ENCODE assay signal across 1 cellular context in the genomic region with DNA sequence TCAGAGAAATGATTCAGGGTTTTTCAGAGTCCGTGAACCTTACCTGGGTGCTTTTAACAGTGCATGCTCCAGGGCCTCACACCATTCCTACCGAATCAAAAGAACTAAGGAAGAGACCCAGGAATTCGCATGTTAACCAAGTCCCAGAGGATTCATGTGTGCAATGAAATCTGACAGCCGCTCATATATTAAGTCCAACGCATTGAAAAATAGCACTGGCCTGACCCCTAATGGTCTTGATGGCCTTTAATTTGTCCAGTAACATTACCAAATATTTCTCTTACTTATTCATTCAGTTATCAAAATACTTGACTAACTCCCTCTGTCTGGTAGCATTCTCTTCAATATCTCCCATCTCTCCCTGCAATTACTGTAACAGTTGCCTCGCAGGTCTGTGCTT.
TF ChIP-seq lines count a peak whose summit lies in the region.

No MANE protein-coding gene starts in this region.

TF ChIP-seq in SK-N-SH, 30 proteins besides CTCF, POLR2A, EP300 and RAD21 (continued from another document):
- TF ChIP-seq, protein P1, sequence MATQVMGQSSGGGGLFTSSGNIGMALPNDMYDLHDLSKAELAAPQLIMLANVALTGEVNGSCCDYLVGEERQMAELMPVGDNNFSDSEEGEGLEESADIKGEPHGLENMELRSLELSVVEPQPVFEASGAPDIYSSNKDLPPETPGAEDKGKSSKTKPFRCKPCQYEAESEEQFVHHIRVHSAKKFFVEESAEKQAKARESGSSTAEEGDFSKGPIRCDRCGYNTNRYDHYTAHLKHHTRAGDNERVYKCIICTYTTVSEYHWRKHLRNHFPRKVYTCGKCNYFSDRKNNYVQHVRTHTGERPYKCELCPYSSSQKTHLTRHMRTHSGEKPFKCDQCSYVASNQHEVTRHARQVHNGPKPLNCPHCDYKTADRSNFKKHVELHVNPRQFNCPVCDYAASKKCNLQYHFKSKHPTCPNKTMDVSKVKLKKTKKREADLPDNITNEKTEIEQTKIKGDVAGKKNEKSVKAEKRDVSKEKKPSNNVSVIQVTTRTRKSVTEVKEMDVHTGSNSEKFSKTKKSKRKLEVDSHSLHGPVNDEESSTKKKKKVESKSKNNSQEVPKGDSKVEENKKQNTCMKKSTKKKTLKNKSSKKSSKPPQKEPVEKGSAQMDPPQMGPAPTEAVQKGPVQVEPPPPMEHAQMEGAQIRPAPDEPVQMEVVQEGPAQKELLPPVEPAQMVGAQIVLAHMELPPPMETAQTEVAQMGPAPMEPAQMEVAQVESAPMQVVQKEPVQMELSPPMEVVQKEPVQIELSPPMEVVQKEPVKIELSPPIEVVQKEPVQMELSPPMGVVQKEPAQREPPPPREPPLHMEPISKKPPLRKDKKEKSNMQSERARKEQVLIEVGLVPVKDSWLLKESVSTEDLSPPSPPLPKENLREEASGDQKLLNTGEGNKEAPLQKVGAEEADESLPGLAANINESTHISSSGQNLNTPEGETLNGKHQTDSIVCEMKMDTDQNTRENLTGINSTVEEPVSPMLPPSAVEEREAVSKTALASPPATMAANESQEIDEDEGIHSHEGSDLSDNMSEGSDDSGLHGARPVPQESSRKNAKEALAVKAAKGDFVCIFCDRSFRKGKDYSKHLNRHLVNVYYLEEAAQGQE (IDR thresholded peaks at IDR 0.05; ENCODE audit: low read depth, low read length): no peak
- TF ChIP-seq RXRA (IDR thresholded peaks at IDR 0.05; ENCODE audit: borderline replicate concordance, low read depth): no peak
- TF ChIP-seq, protein P2, sequence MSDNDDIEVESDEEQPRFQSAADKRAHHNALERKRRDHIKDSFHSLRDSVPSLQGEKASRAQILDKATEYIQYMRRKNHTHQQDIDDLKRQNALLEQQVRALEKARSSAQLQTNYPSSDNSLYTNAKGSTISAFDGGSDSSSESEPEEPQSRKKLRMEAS (IDR thresholded peaks at IDR 0.05; ENCODE audit: low read depth): no peak
- TF ChIP-seq, protein P3, sequence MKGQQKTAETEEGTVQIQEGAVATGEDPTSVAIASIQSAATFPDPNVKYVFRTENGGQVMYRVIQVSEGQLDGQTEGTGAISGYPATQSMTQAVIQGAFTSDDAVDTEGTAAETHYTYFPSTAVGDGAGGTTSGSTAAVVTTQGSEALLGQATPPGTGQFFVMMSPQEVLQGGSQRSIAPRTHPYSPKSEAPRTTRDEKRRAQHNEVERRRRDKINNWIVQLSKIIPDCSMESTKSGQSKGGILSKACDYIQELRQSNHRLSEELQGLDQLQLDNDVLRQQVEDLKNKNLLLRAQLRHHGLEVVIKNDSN (IDR thresholded peaks at IDR 0.05; ENCODE audit: borderline replicate concordance, low read depth): no peak
